In the genomic region with DNA sequence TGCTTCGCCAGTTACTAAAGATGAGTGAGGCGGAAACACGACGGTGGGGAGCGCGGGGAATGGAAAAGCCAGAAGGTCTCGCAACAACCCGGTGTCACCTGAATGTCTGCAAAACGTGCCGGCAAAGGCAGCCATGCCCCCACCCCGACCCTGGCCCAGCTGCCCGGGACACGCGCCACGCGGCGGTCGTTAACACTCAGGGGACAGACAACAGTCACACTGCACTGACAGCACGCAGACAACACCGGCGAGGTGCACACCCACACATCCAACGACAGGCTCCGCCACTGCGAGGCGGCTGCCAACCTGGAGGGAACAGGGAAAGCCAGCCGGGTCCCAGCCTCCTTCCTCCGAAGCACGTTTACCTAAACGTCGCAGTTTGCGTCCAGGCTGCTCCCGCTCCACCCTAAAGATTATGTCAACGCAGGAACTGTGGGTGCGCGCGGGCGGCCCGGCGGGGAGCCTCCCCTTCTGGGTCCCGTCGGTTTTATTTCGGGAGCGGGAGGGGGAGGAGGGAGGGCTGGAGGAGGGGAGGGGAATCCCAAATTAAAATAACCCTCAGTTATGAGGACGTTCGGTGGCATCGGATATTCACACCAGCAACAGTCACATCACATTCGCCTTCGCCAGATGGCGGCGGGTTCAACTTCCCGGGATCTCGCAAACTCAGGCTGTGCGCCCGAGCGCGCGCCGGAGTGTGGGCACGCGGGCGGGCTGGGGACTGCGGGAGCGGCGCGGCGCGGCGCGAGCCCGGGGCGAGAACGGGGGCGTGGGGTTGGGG, we compare ENCODE assay signal across 8 cellular contexts. TPM values are rescaled to one million over a fixed set of nuclear protein-coding genes. Genes with fewer than 3 reads are reported as not detected.
A peak's percentile ranks its signal among the peaks of the same experiment; 100 is the strongest.
DNase-seq lines count a peak whose midpoint lies in the region; ATAC-seq, FAIRE-seq and TF ChIP-seq lines count a peak whose summit lies in the region.

No MANE protein-coding gene starts in this region.

- peaks cover 66% of the 10 kb centered on the region for H4K20me1 ChIP-seq in Loucy (ENCODE audit: insufficient read depth, low read length, poor library complexity, severe bottlenecking)
- H4K20me1 ChIP-seq in K562 (replicated peaks; ENCODE audit: control insufficient read depth, insufficient read depth, low read length), result no peaks in the 10 kb centered on the region; the same call in 1 of the 2 replicates

- H3K4me3 ChIP-seq in Loucy (ENCODE audit: low read length, poor library complexity, severe bottlenecking), result peak overlapping the region; percentile 91
- peak overlapping the region; percentile 71 for H3K4me3 ChIP-seq in K562
- H3K4me3 ChIP-seq in spleen, result peak overlapping the region; percentile 84 to 99 (median 92)

- H3K9ac ChIP-seq in Loucy (ENCODE audit: low read depth, low read length, poor library complexity, severe bottlenecking) (peak overlapping the region; percentile 80), K562 (ENCODE audit: insufficient read depth in 1 of 2, low read depth in 2 of 2, low read length in 2 of 2) (peak overlapping the region; percentile 73 to 97)

- H3K4me3 Mint-ChIP-seq in immature natural killer cell, result peak overlapping the region; percentile 89 to 98 (median 96)

- H3F3A ChIP-seq in Loucy (ENCODE audit: low read depth), result peaks cover 4% of the 10 kb centered on the region; the same call in 1 of the 2 replicates

- H3K9me2 ChIP-seq in Loucy (replicated peaks; ENCODE audit: low read depth, low read length), result no peaks in the 10 kb centered on the region

- peaks cover 56 to 65% of the 10 kb centered on the region in 2 donors for H3K4me1 Mint-ChIP-seq in immature natural killer cell

- CTCF ChIA-PET in K562 (lab: Yijun Ruan, JAX; ENCODE audit: low intra/inter-chr PET ratio), result no interaction called here

- peaks cover 14 to 29% (median 23%) of the 10 kb centered on the region in 3 donors for H3K27me3 Mint-ChIP-seq in immature natural killer cell (ENCODE audit: low read depth in 3 of 3)

- H3K27me3 ChIP-seq in Loucy (ENCODE audit: insufficient read depth, low read length, poor library complexity, severe bottlenecking), result no peaks in the 10 kb centered on the region
- H3K27me3 ChIP-seq in K562 (ENCODE audit: control insufficient read depth in 2 of 2, insufficient read depth in 2 of 2, low read length in 2 of 2), result no peaks in the 10 kb centered on the region
- H3K27me3 ChIP-seq in spleen (replicated peaks in 1 of 7), result peaks cover 0 to 18% (median 0%) of the 10 kb centered on the region in 7 donors

- ATAC-seq in GM21737 (IDR thresholded peaks at IDR 0.05; ENCODE audit: unreplicated experiment), result peak; percentile 5
- ATAC-seq in K562, result peak; percentile 15
- no peak for ATAC-seq in GM21526 (IDR thresholded peaks at IDR 0.05; ENCODE audit: low FRiP score, unreplicated experiment)

- no peak for TF ChIP-seq POLR2A in K562 (conservative IDR thresholded peaks at IDR 0.05)
- no peak for TF ChIP-seq POLR2A in spleen (IDR thresholded peaks at IDR 0.05)

- peak overlapping the region; percentile 87 to 97 (median 92) for H3K27ac Mint-ChIP-seq in immature natural killer cell

- DNase-seq in Daoy (ENCODE audit: low read depth) (peak; percentile 57), T-helper 2 cell (peak in 4 of 5 experiments; percentile 16 to 54 (median 21)), K562 (ENCODE audit: extremely low read depth in 1 of 4, low spot score in 3 of 4) (peak; percentile 22 to 63 (median 52)), immature natural killer cell (peak; percentile 22 to 40 (median 29)), spleen (peak; percentile 89)

- H3K9me3 ChIP-seq in Loucy (ENCODE audit: insufficient read depth, low read depth, low read length) (no peaks in the 10 kb centered on the region), K562 (replicated peaks; ENCODE audit: control insufficient read depth, insufficient read depth, low read depth, low read length) (no peaks in the 10 kb centered on the region), spleen (no peaks in the 10 kb centered on the region)

- H3K79me2 ChIP-seq in Loucy (ENCODE audit: insufficient read depth, low read length) (peaks cover 77% of the 10 kb centered on the region), K562 (ENCODE audit: control insufficient read depth, insufficient read depth, low read length) (peaks cover 64% of the 10 kb centered on the region)

- peaks cover 3% of the 10 kb centered on the region for H3K9me1 ChIP-seq in K562 (ENCODE audit: control insufficient read depth, insufficient read depth, low read length)

- TF ChIP-seq RAD21 in K562 (CRISPR knock-in tag; conservative IDR thresholded peaks at IDR 0.05 in 1 of 2, IDR thresholded peaks at IDR 0.05 in 1 of 2), result no peak

- TF ChIP-seq EP300 in K562 (IDR thresholded peaks at IDR 0.05; ENCODE audit: low read length), result no peak

- no peak for FAIRE-seq in K562 (lab: Jason Lieb, UNC)

- in situ Hi-C loops in K562 (cut with MboI), result no loop called here

- POLR2A ChIA-PET in K562 (lab: Yijun Ruan, JAX), result interaction anchor here (0.6 kb wide), 1 partner anchor 26 kb away, joined by 3 read pairs; no protein-coding TSS in a partner anchor

- H2AFZ ChIP-seq in Loucy (ENCODE audit: low read length) (no peak overlapping the region), K562 (ENCODE audit: low read depth, low read length) (peak overlapping the region; percentile 65; the same call in 1 of the 2 replicates)

- no peaks in the 10 kb centered on the region for H3K9me3 Mint-ChIP-seq in immature natural killer cell

- H3K4me1 ChIP-seq in Loucy (ENCODE audit: insufficient read depth, low read length, poor library complexity, severe bottlenecking) (peaks cover 49% of the 10 kb centered on the region), K562 (replicated peaks in 1 of 2; ENCODE audit: control insufficient read depth in 2 of 2, insufficient read depth in 2 of 2, low read length in 2 of 2) (peaks cover 13 to 46% of the 10 kb centered on the region in 2 experiments; a peak in 4 of 5 replicates), spleen (peaks cover 36 to 78% (median 68%) of the 10 kb centered on the region in 6 donors)

- TF ChIP-seq CTCF in Loucy (conservative IDR thresholded peaks at IDR 0.05; ENCODE audit: low read length) (no peak), K562 (IDR thresholded peaks at IDR 0.05 in 2 of 3, conservative IDR thresholded peaks at IDR 0.05 in 1 of 3; ENCODE audit: insufficient read depth in 2 of 3, low read depth in 1 of 3, low read length in 3 of 3) (no peak), spleen (IDR thresholded peaks at IDR 0.05 in 8 of 11, conservative IDR thresholded peaks at IDR 0.05 in 3 of 11) (peak in 1 of 11 experiments; percentile 11)

- intact Hi-C loops in K562 (cut with micrococcal nuclease), result no loop called here
- intact Hi-C loops in spleen (cut with DNase I; ENCODE audit: low total_unique reads), result no loop called here

- no TSS peak for BruUV-seq in K562 (replicated peaks; lab: Mats Ljungman, UMichigan)

- no peaks in the 10 kb centered on the region for H3K36me3 Mint-ChIP-seq in immature natural killer cell

- H3K36me3 ChIP-seq in Loucy (ENCODE audit: insufficient read depth, low read length) (no peaks in the 10 kb centered on the region), K562 (ENCODE audit: control insufficient read depth, insufficient read depth, low read length) (no peaks in the 10 kb centered on the region), spleen (no peaks in the 10 kb centered on the region)

- WGBS in K562 (ENCODE audit: insufficient coverage, low coverage, missing lambda C conversion rate), result under 1% methylated on average over 18 of the region's 73 CpGs
- WGBS in spleen, 5 donors, result 0% methylated on average over 40 to 73 of the region's 73 CpGs

- H3K27ac ChIP-seq in K562 (ENCODE audit: extremely low read depth, low read depth, low read length) (peak overlapping the region; percentile 93), spleen (peak overlapping the region; percentile 92 to 97 (median 96))

- H3K4me2 ChIP-seq in Loucy (ENCODE audit: low read depth, low read length, poor library complexity, severe bottlenecking) (peak overlapping the region; percentile 93), K562 (ENCODE audit: insufficient read depth, low read length) (peak overlapping the region; percentile 88)

RNA-seq across cellular contexts. Expression of a gene that starts 0.7 kb away (rescaled TPM):
- total RNA-seq in Daoy (2014; rRNA removed; shearing (Covaris generic)), result 3.6 and 7.6 TPM in 2 replicates
- total RNA-seq in K562 (2011; cell fraction: chromatin; rRNA removed; ENCODE audit: low replicate concordance), result 19.9 and 21.0 TPM in 2 replicates
- 8.7 and 10.8 TPM in 2 replicates for total RNA-seq in K562 (2011; cell fraction: nucleolus; rRNA removed)
- total RNA-seq in K562 (2011; cell fraction: nucleoplasm; rRNA removed), result 13.4 and 16.2 TPM in 2 replicates
- total RNA-seq in K562 (2014; rRNA removed) (5.7 and 8.8 TPM in 2 replicates), K562 (2014; rRNA removed; fragmentation: Illumina TruSeq; extraction: Trizol) (15.3 and 16.4 TPM in 2 replicates), K562 (2015; rRNA removed; fragmentation: Illumina TruSeq; extraction: Trizol) (9.7 and 9.9 TPM in 2 replicates), K562 (2021) (29.9 and 32.3 TPM in 2 replicates), spleen (10 to 100 TPM; 23.6 to 43.8 (median 36.7) TPM)
- polyA plus RNA-seq in K562 (2011; rRNA removed) (29.9 and 32.1 TPM in 2 replicates), K562 (2014; fragmentation: Illumina TruSeq; extraction: Trizol) (22.7 and 23.8 TPM in 2 replicates), K562 (2014; fragmentation: Nextera tagmentation; extraction: Ambion mirVana) (1 to 10 TPM; 4.1 to 5.7 TPM), K562 (2014; rRNA removed) (13.9 and 21.0 TPM in 2 replicates), immature natural killer cell (10 to 100 TPM; 18.4 to 32.9 (median 26.1) TPM), spleen (10 to 100 TPM; 11.1 to 16.8 (median 12.3) TPM)
- 14.2 and 21.6 TPM in 2 replicates for polyA plus RNA-seq in K562 (2011; cell fraction: cytosol; rRNA removed)
- 24.9 and 28.3 TPM in 2 replicates for polyA plus RNA-seq in K562 (2011; cell fraction: nucleus; rRNA removed)
- polyA plus RNA-seq in K562 (2012), result 20.7 and 23.2 TPM in 2 replicates
- polyA minus RNA-seq in K562 (2011; rRNA and poly(A)+ RNA removed), result 35.1 and 37.3 TPM in 2 replicates
- polyA minus RNA-seq in K562 (2011; cell fraction: cytosol; rRNA and poly(A)+ RNA removed), result 10.6 and 18.4 TPM in 2 replicates
- polyA minus RNA-seq in K562 (2011; cell fraction: nucleus; rRNA and poly(A)+ RNA removed), result 10.1 and 23.2 TPM in 2 replicates

RNA-seq across cellular contexts. Expression of a gene that starts 2.4 kb away (rescaled TPM):
- 6.4 and 10.4 TPM in 2 replicates for total RNA-seq in Daoy (2014; rRNA removed; shearing (Covaris generic))
- 1.8 and 2.1 TPM in 2 replicates for total RNA-seq in K562 (2011; cell fraction: chromatin; rRNA removed; ENCODE audit: low replicate concordance)
- total RNA-seq in K562 (2011; cell fraction: nucleolus; rRNA removed), result 1.0 and 1.4 TPM in 2 replicates
- 1.5 and 1.9 TPM in 2 replicates for total RNA-seq in K562 (2011; cell fraction: nucleoplasm; rRNA removed)
- total RNA-seq in K562 (2014; rRNA removed) (4.1 and 4.8 TPM in 2 replicates), K562 (2014; rRNA removed; fragmentation: Illumina TruSeq; extraction: Trizol) (2.7 TPM in 2 replicates), K562 (2015; rRNA removed; fragmentation: Illumina TruSeq; extraction: Trizol) (3.6 TPM in 2 replicates), K562 (2021) (6.3 and 7.2 TPM in 2 replicates), spleen (10 to 100 TPM; 14.9 to 26.4 (median 19.7) TPM)
- polyA plus RNA-seq in K562 (2011; rRNA removed) (1.5 and 2.5 TPM in 2 replicates), K562 (2014; fragmentation: Illumina TruSeq; extraction: Trizol) (4.5 and 5.3 TPM in 2 replicates), K562 (2014; fragmentation: Nextera tagmentation; extraction: Ambion mirVana) (1 to 10 TPM; 1.1 TPM), K562 (2014; rRNA removed) (2.6 and 2.9 TPM in 2 replicates), immature natural killer cell (10 to 100 TPM in 1 of 3 donors, 1 to 10 TPM in 2; 1.7 to 10.7 (median 3.5) TPM), spleen (1 to 10 TPM; 4.1 to 6.1 (median 4.2) TPM)
- polyA plus RNA-seq in K562 (2011; cell fraction: cytosol; rRNA removed), result 2.0 TPM in 2 replicates
- 2.0 and 2.4 TPM in 2 replicates for polyA plus RNA-seq in K562 (2011; cell fraction: nucleus; rRNA removed)
- polyA plus RNA-seq in K562 (2012), result 4.6 and 5.5 TPM in 2 replicates
- polyA minus RNA-seq in K562 (2011; rRNA and poly(A)+ RNA removed), result 1.9 and 2.6 TPM in 2 replicates
- 3.2 and 4.6 TPM in 2 replicates for polyA minus RNA-seq in K562 (2011; cell fraction: cytosol; rRNA and poly(A)+ RNA removed)
- 1.9 and 2.7 TPM in 2 replicates for polyA minus RNA-seq in K562 (2011; cell fraction: nucleus; rRNA and poly(A)+ RNA removed)

Comparison
In these comparisons a context has a peak if more than half of its experiments do, and no peak if none do; other contexts are left out.
1. DNase-seq: peak in every context shown above with its lines; median percentile 89 in spleen; 57 in Daoy; 52 in K562; 29 in immature natural killer cell; 21 in T-helper 2 cell.